ENCODE assay signal across 17 cellular contexts in genomic region chr2:224556381-224556780, GRCh38.
"Had no signal": no experiment of that assay in that cellular context is flagged by ENCODE, and none has a peak within 500 bp of the region (broad histone marks: within the 10 kb centered on the region; RNA-seq: fewer than 3 reads in every experiment).

No MANE protein-coding gene starts in this region.

- H3K4me3 Mint-ChIP-seq: activated CD8-positive, alpha-beta memory T cell treated with anti-CD3 and anti-CD28 coated beads, Interleukin-2, amount 10 ng/mL, durations not matched to agents 7 days and 5 days had no signal

- H3K27me3 ChIP-seq: adrenal gland, body of pancreas, foreskin keratinocyte, transverse colon had no signal

- H3K9me3 ChIP-seq: adrenal gland, body of pancreas, SK-N-SH, transverse colon had no signal

- ATAC-seq: activated CD8-positive, alpha-beta memory T cell treated with anti-CD3 and anti-CD28 coated beads, Interleukin-2, amount 10 ng/mL, durations not matched to agents 7 days and 5 days; body of pancreas; foreskin keratinocyte; naive thymus-derived CD4-positive, alpha-beta T cell had no signal

- H3K4me3 ChIP-seq: adrenal gland, body of pancreas, coronary artery, skin epidermis, transverse colon had no signal

- H3K36me3 ChIP-seq: adrenal gland had no signal

- H3K27me3 Mint-ChIP-seq: activated CD8-positive, alpha-beta memory T cell treated with anti-CD3 and anti-CD28 coated beads, Interleukin-2, amount 10 ng/mL, durations not matched to agents 7 days and 5 days; naive thymus-derived CD4-positive, alpha-beta T cell had no signal

- H3K27ac Mint-ChIP-seq: activated CD8-positive, alpha-beta memory T cell treated with anti-CD3 and anti-CD28 coated beads, Interleukin-2, amount 10 ng/mL, durations not matched to agents 7 days and 5 days had no signal

- H3K9me3 Mint-ChIP-seq: naive thymus-derived CD4-positive, alpha-beta T cell had no signal

- H3K4me1 ChIP-seq: foreskin keratinocyte had no signal

- H3K27ac ChIP-seq: adrenal gland, body of pancreas, coronary artery, foreskin keratinocyte, skin epidermis, transverse colon had no signal

- DNase-seq: activated CD4-positive, alpha-beta T cell treated with anti-CD3 and anti-CD28 coated beads, Interleukin-2, amount 50 U/mL, for 1 hour; activated CD4-positive, CD25-positive, alpha-beta regulatory T cell; activated CD8-positive, alpha-beta memory T cell treated with anti-CD3 and anti-CD28 coated beads, Interleukin-2, amount 10 ng/mL, durations not matched to agents 7 days and 5 days; activated T-cell treated with anti-CD3 and anti-CD28 coated beads, Interleukin-2, amount 50 U/mL, for 48 hours; adrenal gland; body of pancreas; central memory CD4-positive, alpha-beta T cell; effector memory CD4-positive, alpha-beta T cell; foreskin keratinocyte; head of caudate nucleus; naive thymus-derived CD4-positive, alpha-beta T cell; posterior cingulate gyrus; SK-N-SH; stimulated activated CD4-positive, alpha-beta T cell treated with anti-CD3 and anti-CD28 coated beads, Interleukin-4, amount 100 ng/mL, for 4 hours; transverse colon had no signal
